ENCODE assay signal across 14 cellular contexts in the genomic region with DNA sequence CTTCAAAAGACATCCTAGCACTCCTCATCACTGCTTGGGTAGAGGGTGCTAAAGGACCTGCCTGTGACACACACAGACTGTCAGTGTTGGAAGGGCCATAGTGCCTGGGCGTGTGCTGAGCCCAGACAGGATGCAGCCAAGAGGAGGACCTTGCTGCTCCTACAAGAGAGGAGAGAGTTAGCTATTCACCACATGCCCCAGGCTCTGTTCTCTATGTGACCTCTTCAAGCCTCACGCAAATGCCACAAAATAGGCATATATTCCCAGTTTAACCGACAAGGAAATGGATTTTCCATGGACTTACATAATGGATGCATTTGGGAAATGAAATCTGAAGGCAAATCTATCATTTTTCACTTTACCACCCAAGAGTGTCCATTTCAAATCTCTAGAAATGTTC. TPM values are rescaled to one million over a fixed set of nuclear protein-coding genes. Genes with fewer than 3 reads are reported as not detected.
DNase-seq lines count a peak whose midpoint lies in the region; FAIRE-seq and TF ChIP-seq lines count a peak whose summit lies in the region.
"Had no signal": no experiment of that assay in that cellular context is flagged by ENCODE, and none has a peak within 500 bp of the region (broad histone marks: within the 10 kb centered on the region; RNA-seq: fewer than 3 reads in every experiment).

No MANE protein-coding gene starts in this region.

- H3K4me1 ChIP-seq in H1 (replicated peaks in 1 of 4; ENCODE audit: control insufficient read depth in 3 of 4, insufficient read depth in 4 of 4, low read length in 3 of 4) (peaks cover 0 to 7% (median 4%) of the 10 kb centered on the region in 4 experiments; a peak in 2 of 7 replicates), neuronal stem cell (ENCODE audit: control insufficient read depth in 2 of 2, insufficient read depth in 1 of 2, low read depth in 1 of 2, low read length in 2 of 2) (peaks cover 0 to 2% of the 10 kb centered on the region in 2 donors)
- H3K4me1 ChIP-seq: A549 had no signal

- H4K8ac ChIP-seq in H1 (ENCODE audit: extremely low read depth, insufficient read depth, low read length) (no peak overlapping the region), neuronal stem cell (ENCODE audit: low read depth, low read length) (no peak overlapping the region)

- no peak for TF ChIP-seq POLR2A in H1 (IDR thresholded peaks at IDR 0.05; ENCODE audit: control extremely low read depth in 1 of 2, low read depth in 2 of 2, low read length in 2 of 2)

- H3K14ac ChIP-seq in H1 (ENCODE audit: insufficient read length) (no peak overlapping the region), neuronal stem cell (ENCODE audit: low read length) (no peak overlapping the region)

- H3K9ac ChIP-seq in H1 (replicated peaks in 1 of 4; ENCODE audit: extremely low read depth in 1 of 4, low read depth in 3 of 4, low read length in 3 of 4) = no peak overlapping the region
- peak overlapping the region; percentile 79 for H3K9ac ChIP-seq in neuronal stem cell (ENCODE audit: low read depth, low read length, poor library complexity)
- H3K9ac ChIP-seq: BLaER1 treated with 17β-estradiol and CSF1 and Interleukin-3, amounts not matched to agents 10 nM and 100 nM had no signal

- H3K36me3 ChIP-seq in H1 (ENCODE audit: control insufficient read depth in 2 of 4, insufficient read depth in 4 of 4, low read length in 3 of 4) = no peaks in the 10 kb centered on the region
- no peaks in the 10 kb centered on the region for H3K36me3 ChIP-seq in neuronal stem cell (replicated peaks in 1 of 2; ENCODE audit: control insufficient read depth in 2 of 2, insufficient read depth in 2 of 2, low read length in 2 of 2)
- H3K36me3 ChIP-seq: BLaER1 treated with 17β-estradiol and CSF1 and Interleukin-3, amounts not matched to agents 10 nM and 100 nM had no signal

- H3K4me2 ChIP-seq in H1 (ENCODE audit: insufficient read depth in 1 of 2, low read depth in 2 of 2, low read length in 2 of 2) (no peak overlapping the region), neuronal stem cell (ENCODE audit: insufficient read depth, low read length, poor library complexity, severe bottlenecking) (no peak overlapping the region)
- H3K4me2 ChIP-seq: BLaER1 treated with 17β-estradiol and CSF1 and Interleukin-3, amounts not matched to agents 10 nM and 100 nM had no signal

- WGBS in H1 (ENCODE audit: extremely low coverage in 1 of 2, insufficient coverage in 1 of 2, insufficient read length in 1 of 2, insufficient replicate concordance in 2 of 2, low coverage in 1 of 2, low lambda C conversion rate in 2 of 2, missing lambda C conversion rate in 1 of 2), 2 experiments = 80% methylated on average over 3 of the region's 3 CpGs; no CpG with 5 or more reads in 1 of the 2 experiments
- WGBS in neuronal stem cell (ENCODE audit: extremely low coverage in 2 of 2, insufficient read length in 2 of 2, insufficient replicate concordance in 1 of 2), 2 donors = no CpG with 5 or more reads among the region's 3 CpGs

- H3K79me1 ChIP-seq in H1 (ENCODE audit: low read depth, low read length) (no peaks in the 10 kb centered on the region), neuronal stem cell (ENCODE audit: low read depth, low read length) (no peaks in the 10 kb centered on the region)

- H2BK5ac ChIP-seq in H1 (ENCODE audit: low read depth, low read length) = no peak overlapping the region
- no peak overlapping the region for H2BK5ac ChIP-seq in neuronal stem cell (ENCODE audit: low read length)

- H2BK15ac ChIP-seq in H1 (ENCODE audit: low read length) (peak overlapping the region; percentile 77; the same call in 1 of the 2 replicates), neuronal stem cell (ENCODE audit: low read length) (no peak overlapping the region)

- H2AK5ac ChIP-seq in H1 (ENCODE audit: low read depth, low read length) (no peak overlapping the region), neuronal stem cell (ENCODE audit: low read depth, low read length) (no peak overlapping the region)

- H3K56ac ChIP-seq in H1 (replicated peaks; ENCODE audit: insufficient read length, low read depth, low read length) = no peak overlapping the region

- H3K4me3 ChIP-seq in H1 (ENCODE audit: extremely low read depth in 1 of 4, insufficient read depth in 2 of 4, low read depth in 3 of 4, low read length in 4 of 4) = no peak overlapping the region
- no peak overlapping the region for H3K4me3 ChIP-seq in neuronal stem cell (ENCODE audit: low read length in 2 of 2)
- H3K4me3 ChIP-seq: A549; BLaER1 treated with 17β-estradiol and CSF1 and Interleukin-3, amounts not matched to agents 10 nM and 100 nM had no signal

- no peak overlapping the region for H3K27ac ChIP-seq in H1 (ENCODE audit: low read depth, low read length)
- no peak overlapping the region for H3K27ac ChIP-seq in neuronal stem cell (replicated peaks; ENCODE audit: low read length)
- H3K27ac ChIP-seq: 22Rv1; A549; BLaER1 treated with 17β-estradiol and CSF1 and Interleukin-3, amounts not matched to agents 10 nM and 100 nM; C4-2B had no signal

- CTCF ChIA-PET in H1 (lab: Charles Lee; ENCODE audit: partially characterized antibody) = interaction anchor here (0.7 to 11.9 kb wide), 36 partner anchors 9 to 711 kb away, joined by 3 to 308 read pairs (median 5); no protein-coding TSS in a partner anchor

- peak overlapping the region; percentile 83; the same call in 1 of the 2 replicates for H2BK20ac ChIP-seq in H1 (ENCODE audit: low read length)

- no peak overlapping the region for H3K4ac ChIP-seq in H1 (replicated peaks; ENCODE audit: insufficient read length, low read depth, low read length)
- H3K4ac ChIP-seq in neuronal stem cell (ENCODE audit: low read length) = no peak overlapping the region

- TF ChIP-seq RAD21 in H1 (IDR thresholded peaks at IDR 0.05 in 1 of 2, conservative IDR thresholded peaks at IDR 0.05 in 1 of 2; ENCODE audit: low read depth in 2 of 2, low read length in 2 of 2) = no peak

- H3K18ac ChIP-seq in H1 (ENCODE audit: extremely low read depth, low read length) = no peak overlapping the region
- no peak overlapping the region for H3K18ac ChIP-seq in neuronal stem cell (ENCODE audit: low read length)

- H2BK12ac ChIP-seq in H1 (ENCODE audit: low read depth, low read length) = peak overlapping the region; percentile 89; the same call in 1 of the 2 replicates
- no peak overlapping the region for H2BK12ac ChIP-seq in neuronal stem cell (ENCODE audit: low read length)

- TF ChIP-seq CTCF in H1 (IDR thresholded peaks at IDR 0.05; ENCODE audit: control extremely low read depth in 1 of 3, insufficient read depth in 1 of 3, low read depth in 1 of 3, low read length in 3 of 3) = no peak

- H2BK120ac ChIP-seq in H1 (replicated peaks; ENCODE audit: low read depth, low read length) (no peak overlapping the region), neuronal stem cell (ENCODE audit: low read depth, low read length) (no peak overlapping the region)

- DNase-seq in COLO829 (ENCODE audit: low spot score) = peak; percentile 28
- DNase-seq in RPMI7951 (ENCODE audit: low read depth) = peak; percentile 66
- DNase-seq in H1 (ENCODE audit: low read depth in 1 of 2, low spot score in 2 of 2) = no peak
- no peak for DNase-seq in neuronal stem cell (ENCODE audit: low spot score)
- DNase-seq in activated naive CD4-positive, alpha-beta T cell treated with anti-CD3 and anti-CD28 coated beads, Interleukin-2, amount 50 U/mL, for 16 hours = no peak
- no peak for DNase-seq in NCI-H345 treated with DMSO at 0.1 percent for 48 hours (lab: John Stamatoyannopoulos, UW; ENCODE audit: unreplicated experiment)
- no peak for DNase-seq in activated CD4-positive, CD25-positive, alpha-beta regulatory T cell treated with anti-CD3 and anti-CD28 coated beads, Interleukin-2, amount 50 U/mL, for 72 hours
- DNase-seq: DMS79 treated with DMSO at 0.1 percent for 48 hours had no signal

- no peaks in the 10 kb centered on the region for H4K20me1 ChIP-seq in H1 (replicated peaks in 1 of 2; ENCODE audit: control insufficient read depth in 1 of 2, insufficient read depth in 2 of 2, low read length in 2 of 2)
- H4K20me1 ChIP-seq: BLaER1 treated with 17β-estradiol and CSF1 and Interleukin-3, amounts not matched to agents 10 nM and 100 nM had no signal

- no peaks in the 10 kb centered on the region; the same call in 1 of the 2 replicates for H3K23me2 ChIP-seq in H1 (ENCODE audit: low read depth, low read length)

- H3K79me2 ChIP-seq in H1 (ENCODE audit: control insufficient read depth in 1 of 2, insufficient read depth in 2 of 2, low read length in 2 of 2) = no peaks in the 10 kb centered on the region

- no peak overlapping the region for H3K23ac ChIP-seq in H1 (ENCODE audit: insufficient read length)
- no peak overlapping the region for H3K23ac ChIP-seq in neuronal stem cell (ENCODE audit: low read depth, low read length, poor library complexity)

- no peaks in the 10 kb centered on the region; a peak in 1 of 7 replicates for H3K27me3 ChIP-seq in H1 (replicated peaks in 1 of 4; ENCODE audit: control insufficient read depth in 3 of 4, extremely low read depth in 1 of 4, insufficient read depth in 3 of 4, low read length in 3 of 4)
- peaks cover 0 to 12% (median 2%) of the 10 kb centered on the region in 3 experiments for H3K27me3 ChIP-seq in neuronal stem cell (ENCODE audit: control insufficient read depth in 3 of 3, insufficient read depth in 3 of 3, low read depth in 1 of 3, low read length in 3 of 3)
- H3K27me3 ChIP-seq: BLaER1 treated with 17β-estradiol and CSF1 and Interleukin-3, amounts not matched to agents 10 nM and 100 nM had no signal

- POLR2A ChIA-PET in H1 (lab: Charles Lee; ENCODE audit: partially characterized antibody) = interaction anchor here (1.0 to 1.3 kb wide), 2 partner anchors 106 to 124 kb away, joined by 3 read pairs; no protein-coding TSS in a partner anchor

- FAIRE-seq in H1 (lab: Jason Lieb, UNC) = no peak
- FAIRE-seq: A549, D721Med, G401.6 had no signal

- no peak overlapping the region for H4K91ac ChIP-seq in H1 (replicated peaks; ENCODE audit: insufficient read length, low read length)
- H4K91ac ChIP-seq in neuronal stem cell (ENCODE audit: low read depth, low read length, poor library complexity) = no peak overlapping the region

- no peak overlapping the region for H2AFZ ChIP-seq in H1 (ENCODE audit: low read length)
- H2AFZ ChIP-seq in neuronal stem cell (ENCODE audit: low read length) = no peak overlapping the region

- H4K5ac ChIP-seq in H1 (ENCODE audit: insufficient read length, low read depth, low read length) = no peak overlapping the region

- TF ChIP-seq EP300 in H1 (IDR thresholded peaks at IDR 0.05; ENCODE audit: borderline replicate concordance in 1 of 2, low read depth in 2 of 2, low read length in 2 of 2) = no peak

- H3K9me3 ChIP-seq in H1 (ENCODE audit: insufficient read depth in 2 of 2, low read depth in 1 of 2, low read length in 1 of 2) (no peaks in the 10 kb centered on the region), neuronal stem cell (replicated peaks in 1 of 2; ENCODE audit: control insufficient read depth in 2 of 2, insufficient read depth in 1 of 2, low read depth in 1 of 2, low read length in 2 of 2) (no peaks in the 10 kb centered on the region)
- H3K9me3 ChIP-seq: A549; BLaER1 treated with 17β-estradiol and CSF1 and Interleukin-3, amounts not matched to agents 10 nM and 100 nM had no signal

RNA-seq across cellular contexts. Expression of a gene that starts 49.3 kb away (rescaled TPM):
- total RNA-seq in RPMI7951 (2014; rRNA removed; shearing (Covaris generic)) = 15.3 and 16.5 TPM in 2 replicates
- 17.3 and 17.9 TPM in 2 replicates for total RNA-seq in H1 (2021; fragmentation: NEBNext Ultra II Directional; extraction: Animal tissue kit (Norgen Biotek cat#: 25700))
- 9.2 and 10.5 TPM in 2 replicates for polyA plus RNA-seq in H1 (2011; rRNA removed)
- polyA plus RNA-seq in H1 (2011; cell fraction: cytosol; rRNA removed) = 10.3 TPM
- polyA plus RNA-seq in H1 (2011; cell fraction: nucleus; rRNA removed) = 14.9 TPM
- polyA plus RNA-seq in H1 (2012, experiment 1 of 2) = 8.7 to 11.6 TPM (median 10.5 TPM) in 4 replicates
- polyA plus RNA-seq in H1 (2012, experiment 2 of 2) = 6.1 TPM
- polyA plus RNA-seq in H1 (2013, experiment 1 of 2) = 6.6 TPM
- 7.0 TPM for polyA plus RNA-seq in H1 (2013, experiment 2 of 2)
- polyA minus RNA-seq in H1 (2011; rRNA and poly(A)+ RNA removed) = 36.5 and 38.1 TPM in 2 replicates
- polyA minus RNA-seq in H1 (2011; cell fraction: cytosol; rRNA and poly(A)+ RNA removed) = 10.1 TPM
- 22.4 TPM for polyA minus RNA-seq in H1 (2011; cell fraction: nucleus; rRNA and poly(A)+ RNA removed)
- 9.0 TPM for polyA plus RNA-seq in neuronal stem cell (2013, experiment 1 of 2)
- 8.8 TPM for polyA plus RNA-seq in neuronal stem cell (2013, experiment 2 of 2)

Comparison
In these comparisons a context has a peak if more than half of its experiments do, and no peak if none do; other contexts are left out.
1. DNase-seq: peak in COLO829 (single experiment) and RPMI7951 (single experiment); none in H1 (0 of 2), neuronal stem cell (single experiment), activated naive CD4-positive, alpha-beta T cell treated with anti-CD3 and anti-CD28 coated beads, Interleukin-2, amount 50 U/mL, for 16 hours (single experiment), NCI-H345 treated with DMSO at 0.1 percent for 48 hours (single experiment) and activated CD4-positive, CD25-positive, alpha-beta regulatory T cell treated with anti-CD3 and anti-CD28 coated beads, Interleukin-2, amount 50 U/mL, for 72 hours (single experiment).